In genomic region chr4:145639281-145639680, GRCh38 we compare ENCODE assay signal across 31 cellular contexts. TPM values are rescaled to one million over a fixed set of nuclear protein-coding genes. Genes with fewer than 3 reads are reported as not detected.
"Had no signal": no experiment of that assay in that cellular context is flagged by ENCODE, and none has a peak within 500 bp of the region (broad histone marks: within the 10 kb centered on the region; RNA-seq: fewer than 3 reads in every experiment).

No MANE protein-coding gene starts in this region.

- H3K9ac ChIP-seq: SK-N-SH had no signal

- H3K27me3 Mint-ChIP-seq: activated CD8-positive, alpha-beta T cell treated with anti-CD3 and anti-CD28 coated beads for 36 hours; activated naive CD4-positive, alpha-beta T cell treated with anti-CD3 and anti-CD28 coated beads, Interleukin-2, amount 10 ng/mL, durations not matched to agents 7 days and 5 days; activated naive CD8-positive, alpha-beta T cell treated with anti-CD3 and anti-CD28 coated beads for 36 hours had no signal

- H3K27ac Mint-ChIP-seq: activated CD8-positive, alpha-beta T cell treated with anti-CD3 and anti-CD28 coated beads for 36 hours; activated naive CD4-positive, alpha-beta T cell treated with anti-CD3 and anti-CD28 coated beads, Interleukin-2, amount 10 ng/mL, durations not matched to agents 7 days and 5 days; activated naive CD8-positive, alpha-beta T cell treated with anti-CD3 and anti-CD28 coated beads for 36 hours; activated T-cell treated with anti-CD3 and anti-CD28 coated beads, Interleukin-2, amount 50 U/mL, for 72 hours; activated T-helper 2 cell treated with anti-CD3 and anti-CD28 coated beads, Interferon-gamma antibody, Interleukin-2, Interleukin-4, amounts not matched to agents 10 μg/mL and 5 μg/mL and 100 μg/mL, durations not matched to agents 14 hours and 24 hours and 36 hours had no signal

- H3K4me3 ChIP-seq: MG63, SJCRH30 had no signal

- H3K4me3 Mint-ChIP-seq: activated CD8-positive, alpha-beta T cell treated with anti-CD3 and anti-CD28 coated beads for 36 hours; activated naive CD4-positive, alpha-beta T cell treated with anti-CD3 and anti-CD28 coated beads, Interleukin-2, amount 10 ng/mL, durations not matched to agents 7 days and 5 days; activated naive CD8-positive, alpha-beta T cell treated with anti-CD3 and anti-CD28 coated beads for 36 hours; activated T-cell treated with anti-CD3 and anti-CD28 coated beads, Interleukin-2, amount 50 U/mL, for 72 hours had no signal

- H3K9me3 ChIP-seq: MG63, SJCRH30, SK-N-SH had no signal

- DNase-seq: activated CD4-positive, alpha-beta T cell treated with anti-CD3 and anti-CD28 coated beads for 4 hours; activated CD8-positive, alpha-beta memory T cell treated with anti-CD3 and anti-CD28 coated beads, Interleukin-2, amount 50 U/mL, for 4 hours; activated CD8-positive, alpha-beta T cell treated with anti-CD3 and anti-CD28 coated beads for 36 hours; activated gamma-delta T cell treated with Interleukin-2 at 50 U/mL for 16 hours; activated naive CD4-positive, alpha-beta T cell treated with anti-CD3 and anti-CD28 coated beads, Interleukin-2, amount 10 ng/mL, durations not matched to agents 7 days and 5 days; activated naive CD8-positive, alpha-beta T cell treated with anti-CD3 and anti-CD28 coated beads for 36 hours; activated T-cell treated with anti-CD3 and anti-CD28 coated beads, Interleukin-2, amount 50 U/mL, for 72 hours; brain microvascular endothelial cell; cerebellar nuclear complex; MG63; NCI-H1105; NCI-H1436; NCI-H1694 treated with DMSO at 0.1 percent for 48 hours; NCI-H2029 treated with DMSO at 0.1 percent for 48 hours; NCI-H345; NCI-H510A; NCI-H526 treated with DMSO at 0.1 percent for 48 hours; NCI-H82; NK-92 treated with Interleukin-12 subunit alpha and Interleukin-12 subunit beta, amount 100 ng/mL, for 24 hours; OCI-M1; Right ventricle myocardium superior; SJCRH30; SK-N-SH; T-helper 1 cell had no signal

- H3K4me2 ChIP-seq: SK-N-SH had no signal

- H3K27me3 ChIP-seq: brain microvascular endothelial cell, MG63, SJCRH30 had no signal

- H3K4me1 ChIP-seq: SJCRH30 had no signal

- ATAC-seq: activated CD4-positive, CD25-positive, alpha-beta regulatory T cell treated with anti-CD3 and anti-CD28 coated beads, Interleukin-2, amount 50 U/mL, for 24 hours; activated CD8-positive, alpha-beta T cell treated with anti-CD3 and anti-CD28 coated beads for 36 hours; activated T-cell treated with anti-CD3 and anti-CD28 coated beads, Interleukin-2, amount 50 U/mL, for 72 hours; Panc1 had no signal

- H3K9me3 Mint-ChIP-seq: activated CD8-positive, alpha-beta T cell treated with anti-CD3 and anti-CD28 coated beads for 36 hours; activated naive CD4-positive, alpha-beta T cell treated with anti-CD3 and anti-CD28 coated beads, Interleukin-2, amount 10 ng/mL, durations not matched to agents 7 days and 5 days; activated naive CD8-positive, alpha-beta T cell treated with anti-CD3 and anti-CD28 coated beads for 36 hours; activated T-cell treated with anti-CD3 and anti-CD28 coated beads, Interleukin-2, amount 50 U/mL, for 72 hours; activated T-helper 2 cell treated with anti-CD3 and anti-CD28 coated beads, Interferon-gamma antibody, Interleukin-2, Interleukin-4, amounts not matched to agents 10 μg/mL and 5 μg/mL and 100 μg/mL, durations not matched to agents 14 hours and 24 hours and 36 hours had no signal

- H3K36me3 ChIP-seq: MG63, SJCRH30 had no signal

- H3K27ac ChIP-seq: RWPE1, SJCRH30 had no signal

RNA-seq across cellular contexts. Expression of gene C4orf51, which starts 40.7 kb away (rescaled TPM):
- total RNA-seq: activated CD8-positive, alpha-beta T cell treated with anti-CD3 and anti-CD28 coated beads for 36 hours; activated naive CD8-positive, alpha-beta T cell treated with anti-CD3 and anti-CD28 coated beads for 36 hours; activated T-cell treated with anti-CD3 and anti-CD28 coated beads, Interleukin-2, amount 50 U/mL, for 72 hours; activated T-helper 2 cell treated with anti-CD3 and anti-CD28 coated beads, Interferon-gamma antibody, Interleukin-2, Interleukin-4, amounts not matched to agents 10 μg/mL and 5 μg/mL and 100 μg/mL, durations not matched to agents 14 hours and 24 hours and 36 hours; cardiac septum; LHCN-M2; Right ventricle myocardium superior; SJCRH30 had no signal
- polyA plus RNA-seq: adipose tissue, SK-N-SH had no signal
